In genomic region chr10:63576501-63576900, GRCh38 we compare ENCODE assay signal across 1 cellular context.
TF ChIP-seq lines count a peak whose summit lies in the region.

No MANE protein-coding gene starts in this region.

TF ChIP-seq in WTC11, 78 proteins besides CTCF, POLR2A, EP300 and RAD21 (continued from another document):
- TF ChIP-seq, protein P1, sequence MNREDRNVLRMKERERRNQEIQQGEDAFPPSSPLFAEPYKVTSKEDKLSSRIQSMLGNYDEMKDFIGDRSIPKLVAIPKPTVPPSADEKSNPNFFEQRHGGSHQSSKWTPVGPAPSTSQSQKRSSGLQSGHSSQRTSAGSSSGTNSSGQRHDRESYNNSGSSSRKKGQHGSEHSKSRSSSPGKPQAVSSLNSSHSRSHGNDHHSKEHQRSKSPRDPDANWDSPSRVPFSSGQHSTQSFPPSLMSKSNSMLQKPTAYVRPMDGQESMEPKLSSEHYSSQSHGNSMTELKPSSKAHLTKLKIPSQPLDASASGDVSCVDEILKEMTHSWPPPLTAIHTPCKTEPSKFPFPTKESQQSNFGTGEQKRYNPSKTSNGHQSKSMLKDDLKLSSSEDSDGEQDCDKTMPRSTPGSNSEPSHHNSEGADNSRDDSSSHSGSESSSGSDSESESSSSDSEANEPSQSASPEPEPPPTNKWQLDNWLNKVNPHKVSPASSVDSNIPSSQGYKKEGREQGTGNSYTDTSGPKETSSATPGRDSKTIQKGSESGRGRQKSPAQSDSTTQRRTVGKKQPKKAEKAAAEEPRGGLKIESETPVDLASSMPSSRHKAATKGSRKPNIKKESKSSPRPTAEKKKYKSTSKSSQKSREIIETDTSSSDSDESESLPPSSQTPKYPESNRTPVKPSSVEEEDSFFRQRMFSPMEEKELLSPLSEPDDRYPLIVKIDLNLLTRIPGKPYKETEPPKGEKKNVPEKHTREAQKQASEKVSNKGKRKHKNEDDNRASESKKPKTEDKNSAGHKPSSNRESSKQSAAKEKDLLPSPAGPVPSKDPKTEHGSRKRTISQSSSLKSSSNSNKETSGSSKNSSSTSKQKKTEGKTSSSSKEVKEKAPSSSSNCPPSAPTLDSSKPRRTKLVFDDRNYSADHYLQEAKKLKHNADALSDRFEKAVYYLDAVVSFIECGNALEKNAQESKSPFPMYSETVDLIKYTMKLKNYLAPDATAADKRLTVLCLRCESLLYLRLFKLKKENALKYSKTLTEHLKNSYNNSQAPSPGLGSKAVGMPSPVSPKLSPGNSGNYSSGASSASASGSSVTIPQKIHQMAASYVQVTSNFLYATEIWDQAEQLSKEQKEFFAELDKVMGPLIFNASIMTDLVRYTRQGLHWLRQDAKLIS (CRISPR knock-in tag; IDR thresholded peaks at IDR 0.05; ENCODE audit: borderline replicate concordance): no peak
- TF ChIP-seq RORB (CRISPR knock-in tag; IDR thresholded peaks at IDR 0.05) (no peak), ATF3 (CRISPR knock-in tag; conservative IDR thresholded peaks at IDR 0.05) (no peak), ZNF263 (CRISPR knock-in tag; IDR thresholded peaks at IDR 0.05; ENCODE audit: low read depth) (no peak), NFYB (CRISPR knock-in tag; conservative IDR thresholded peaks at IDR 0.05; ENCODE audit: low read depth) (no peak), TP53 (CRISPR knock-in tag; IDR thresholded peaks at IDR 0.05) (no peak), SOX15 (CRISPR knock-in tag; IDR thresholded peaks at IDR 0.05) (no peak)
- TF ChIP-seq, protein P2, sequence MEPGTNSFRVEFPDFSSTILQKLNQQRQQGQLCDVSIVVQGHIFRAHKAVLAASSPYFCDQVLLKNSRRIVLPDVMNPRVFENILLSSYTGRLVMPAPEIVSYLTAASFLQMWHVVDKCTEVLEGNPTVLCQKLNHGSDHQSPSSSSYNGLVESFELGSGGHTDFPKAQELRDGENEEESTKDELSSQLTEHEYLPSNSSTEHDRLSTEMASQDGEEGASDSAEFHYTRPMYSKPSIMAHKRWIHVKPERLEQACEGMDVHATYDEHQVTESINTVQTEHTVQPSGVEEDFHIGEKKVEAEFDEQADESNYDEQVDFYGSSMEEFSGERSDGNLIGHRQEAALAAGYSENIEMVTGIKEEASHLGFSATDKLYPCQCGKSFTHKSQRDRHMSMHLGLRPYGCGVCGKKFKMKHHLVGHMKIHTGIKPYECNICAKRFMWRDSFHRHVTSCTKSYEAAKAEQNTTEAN (CRISPR knock-in tag; IDR thresholded peaks at IDR 0.05): no peak
